Comparison of ENCODE assay signal across 18 cellular contexts in genomic region chr13:52459668-52460067, GRCh38. TPM values are rescaled to one million over a fixed set of nuclear protein-coding genes. Genes with fewer than 3 reads are reported as not detected.
A peak's percentile ranks its signal among the peaks of the same experiment; 100 is the strongest.
DNase-seq lines count a peak whose midpoint lies in the region; ATAC-seq, FAIRE-seq and TF ChIP-seq lines count a peak whose summit lies in the region.
"Had no signal": no experiment of that assay in that cellular context is flagged by ENCODE, and none has a peak within 500 bp of the region (broad histone marks: within the 10 kb centered on the region; RNA-seq: fewer than 3 reads in every experiment).

No MANE protein-coding gene starts in this region.

- no peak overlapping the region for H2AFZ ChIP-seq in Loucy (ENCODE audit: low read length)
- H2AFZ ChIP-seq in keratinocyte (ENCODE audit: control insufficient read depth, low read length): no peak overlapping the region

- intact Hi-C loops in head of caudate nucleus (cut with DNase I): no loop called here
- intact Hi-C loops in upper lobe of right lung (cut with DNase I): no loop called here

- H3K4me1 ChIP-seq in Loucy (ENCODE audit: insufficient read depth, low read length, poor library complexity, severe bottlenecking) (peaks cover 70% of the 10 kb centered on the region), keratinocyte (ENCODE audit: control insufficient read depth, extremely low read depth, insufficient read depth, low read length) (peaks cover 26% of the 10 kb centered on the region), right atrium auricular region (no peaks in the 10 kb centered on the region), upper lobe of right lung (peaks cover 6% of the 10 kb centered on the region)

- peak overlapping the region; percentile 45 for H3K9ac ChIP-seq in Loucy (ENCODE audit: low read depth, low read length, poor library complexity, severe bottlenecking)
- H3K9ac ChIP-seq in keratinocyte (ENCODE audit: control insufficient read depth, extremely low read depth, insufficient read depth, low read length): peak overlapping the region; percentile 43

- DNase-seq in BJ (ENCODE audit: low read depth): peak; percentile 18
- peak; percentile 72 for DNase-seq in brain microvascular endothelial cell
- no peak for DNase-seq in keratinocyte (ENCODE audit: low read depth, low spot score)
- DNase-seq in head of caudate nucleus: no peak
- no peak for DNase-seq in right atrium auricular region (ENCODE audit: low spot score)
- DNase-seq in amygdala (lab: John Stamatoyannopoulos, UW): no peak
- no peak for DNase-seq in upper lobe of right lung
- DNase-seq: activated CD8-positive, alpha-beta memory T cell treated with anti-CD3 and anti-CD28 coated beads, Interleukin-2, amount 10 ng/mL, durations not matched to agents 7 days and 5 days; cortex of kidney; NCI-H1930; NCI-H82; right cardiac atrium; stimulated activated CD4-positive, alpha-beta T cell treated with anti-CD3 and anti-CD28 coated beads, Interleukin-4, amount 100 ng/mL, for 4 hours; stimulated activated naive CD4-positive, alpha-beta T cell had no signal

- POLR2A ChIA-PET in BJ (lab: Charles Lee): no interaction called here

- H4K20me1 ChIP-seq in Loucy (ENCODE audit: insufficient read depth, low read length, poor library complexity, severe bottlenecking) (peaks cover 77% of the 10 kb centered on the region), keratinocyte (ENCODE audit: control insufficient read depth, extremely low read depth, insufficient read depth, low read length) (no peaks in the 10 kb centered on the region)

- no peaks in the 10 kb centered on the region for H3K9me1 ChIP-seq in keratinocyte (ENCODE audit: control insufficient read depth, extremely low read depth, insufficient read depth, low read length)

- no peak for TF ChIP-seq CTCF in BJ (IDR thresholded peaks at IDR 0.05; ENCODE audit: insufficient read depth, low read depth, low read length)
- TF ChIP-seq CTCF in Loucy (conservative IDR thresholded peaks at IDR 0.05; ENCODE audit: low read length): no peak
- TF ChIP-seq CTCF in brain microvascular endothelial cell (IDR thresholded peaks at IDR 0.05; ENCODE audit: low read depth, low read length, missing control alignments): no peak
- no peak for TF ChIP-seq CTCF in keratinocyte (optimal IDR thresholded peaks at IDR 0.05 in 1 of 3, IDR thresholded peaks at IDR 0.05 in 1 of 3, conservative IDR thresholded peaks at IDR 0.05 in 1 of 3; ENCODE audit: extremely low read depth in 1 of 3, insufficient read depth in 2 of 3, low read length in 3 of 3)
- TF ChIP-seq CTCF in right atrium auricular region (IDR thresholded peaks at IDR 0.05): no peak
- TF ChIP-seq CTCF in upper lobe of right lung (IDR thresholded peaks at IDR 0.05): no peak

- dilution Hi-C loops in keratinocyte (cut with MboI; ENCODE audit: extremely low pct_ligation_motif_present, low sequenced_read_pairs): no loop called here

- H3K9me3 ChIP-seq in Loucy (ENCODE audit: insufficient read depth, low read depth, low read length): no peaks in the 10 kb centered on the region
- no peaks in the 10 kb centered on the region for H3K9me3 ChIP-seq in keratinocyte (ENCODE audit: control insufficient read depth, low read depth, low read length)
- no peaks in the 10 kb centered on the region for H3K9me3 ChIP-seq in right atrium auricular region
- H3K9me3 ChIP-seq in upper lobe of right lung: no peaks in the 10 kb centered on the region

- no peaks in the 10 kb centered on the region; the same call in 1 of the 2 replicates for H3K36me3 ChIP-seq in BJ (ENCODE audit: control insufficient read depth, insufficient read depth, low read length)
- H3K36me3 ChIP-seq in Loucy (ENCODE audit: insufficient read depth, low read length): peaks cover 54% of the 10 kb centered on the region
- peaks cover 7% of the 10 kb centered on the region for H3K36me3 ChIP-seq in brain microvascular endothelial cell (replicated peaks)
- H3K36me3 ChIP-seq in keratinocyte (ENCODE audit: control insufficient read depth in 2 of 2, extremely low read depth in 1 of 2, insufficient read depth in 2 of 2, low read length in 2 of 2): peaks cover 3 to 7% of the 10 kb centered on the region in 2 experiments
- no peaks in the 10 kb centered on the region for H3K36me3 ChIP-seq in right atrium auricular region
- peaks cover 30% of the 10 kb centered on the region for H3K36me3 ChIP-seq in upper lobe of right lung

- no peak for ATAC-seq in upper lobe of right lung
- ATAC-seq: activated CD8-positive, alpha-beta memory T cell treated with anti-CD3 and anti-CD28 coated beads, Interleukin-2, amount 10 ng/mL, durations not matched to agents 7 days and 5 days; right cardiac atrium had no signal

- no peak overlapping the region for H3K27ac ChIP-seq in brain microvascular endothelial cell
- H3K27ac ChIP-seq in keratinocyte (ENCODE audit: control insufficient read depth, insufficient read depth, low read length): peak overlapping the region; percentile 65
- H3K27ac ChIP-seq in right atrium auricular region: no peak overlapping the region
- H3K27ac ChIP-seq in upper lobe of right lung: no peak overlapping the region
- H3K27ac ChIP-seq: C4-2B had no signal

- in situ Hi-C loops in brain microvascular endothelial cell (cut with HindIII; ENCODE audit: low pct_ligation_motif_present, low sequenced_read_pairs): no loop called here

- peaks cover 5% of the 10 kb centered on the region for H3F3A ChIP-seq in Loucy (ENCODE audit: low read depth)

- CTCF ChIA-PET in BJ (lab: Yijun Ruan, JAX): interaction anchor here (0.7 to 1.7 kb wide), 2 partner anchors 9 to 31 kb away, joined by 5 to 16 read pairs; partner anchors contain the start of gene VPS36

- peaks cover 93% of the 10 kb centered on the region for H3K79me2 ChIP-seq in Loucy (ENCODE audit: insufficient read depth, low read length)
- H3K79me2 ChIP-seq in keratinocyte (ENCODE audit: control insufficient read depth, insufficient read depth, low read length): peaks cover 59% of the 10 kb centered on the region

- H3K9me2 ChIP-seq in Loucy (replicated peaks; ENCODE audit: low read depth, low read length): no peaks in the 10 kb centered on the region

- FAIRE-seq in keratinocyte (lab: Jason Lieb, UNC): no peak
- FAIRE-seq: frontal cortex, G401.6 had no signal

- H3K4me2 ChIP-seq in Loucy (ENCODE audit: low read depth, low read length, poor library complexity, severe bottlenecking): peak overlapping the region; percentile 84
- H3K4me2 ChIP-seq in keratinocyte (ENCODE audit: control insufficient read depth, extremely low read depth, insufficient read depth, low read depth, low read length): peak overlapping the region; percentile 36

- H3K27me3 ChIP-seq in BJ (ENCODE audit: control insufficient read depth, insufficient read depth, low read length) (no peaks in the 10 kb centered on the region), Loucy (ENCODE audit: insufficient read depth, low read length, poor library complexity, severe bottlenecking) (no peaks in the 10 kb centered on the region), brain microvascular endothelial cell (replicated peaks) (no peaks in the 10 kb centered on the region), keratinocyte (ENCODE audit: control insufficient read depth, extremely low read depth, insufficient read depth, low read length) (no peaks in the 10 kb centered on the region), right atrium auricular region (no peaks in the 10 kb centered on the region), upper lobe of right lung (no peaks in the 10 kb centered on the region)

- H3K4me3 ChIP-seq in BJ (ENCODE audit: low read depth, low read length) (no peak overlapping the region), Loucy (ENCODE audit: low read length, poor library complexity, severe bottlenecking) (peak overlapping the region; percentile 76), brain microvascular endothelial cell (ENCODE audit: low read depth, low read length) (no peak overlapping the region), keratinocyte (ENCODE audit: control insufficient read depth in 2 of 3, extremely low read depth in 1 of 3, insufficient read depth in 2 of 3, low read depth in 1 of 3, low read length in 3 of 3) (peak overlapping the region in 1 of 3 experiments; percentile 4), right atrium auricular region (no peak overlapping the region), upper lobe of right lung (no peak overlapping the region)

RNA-seq across cellular contexts. Expression of gene CKAP2, which starts 4.4 kb away (rescaled TPM):
- polyA plus RNA-seq in BJ (2011; rRNA removed) (9.6 and 17.2 TPM in 2 replicates), keratinocyte (14.5 to 29.7 TPM (median 18.9 TPM) in 3 replicates)
- polyA minus RNA-seq in BJ (2011; rRNA and poly(A)+ RNA removed): 5.7 and 9.7 TPM in 2 replicates
- 32.4 TPM for polyA plus RNA-seq in keratinocyte (2011; ENCODE audit: low read depth)
- polyA plus RNA-seq in keratinocyte (2011; cell fraction: cytosol; rRNA removed): 15.2 and 28.2 TPM in 2 replicates
- 26.0 and 31.1 TPM in 2 replicates for polyA plus RNA-seq in keratinocyte (2011; cell fraction: nucleus; rRNA removed)
- polyA plus RNA-seq in keratinocyte (2012; ENCODE audit: low replicate concordance): 14.9 and 25.2 TPM in 2 replicates
- polyA minus RNA-seq in keratinocyte: 4.0 to 29.3 TPM (median 9.3 TPM) in 3 replicates
- polyA minus RNA-seq in keratinocyte (2011; cell fraction: cytosol; rRNA and poly(A)+ RNA removed): 17.6 TPM
- 10.7 and 23.5 TPM in 2 replicates for polyA minus RNA-seq in keratinocyte (2011; cell fraction: nucleus; rRNA and poly(A)+ RNA removed)
- total RNA-seq in right atrium auricular region (1 to 10 TPM; 4.7 to 7.0 TPM), upper lobe of right lung (8.2 TPM)

RNA-seq across cellular contexts. Expression of gene VPS36, which starts 9.2 kb away (rescaled TPM):
- polyA plus RNA-seq in BJ (2011; rRNA removed) (10.0 and 19.7 TPM in 2 replicates), keratinocyte (12.8 to 36.5 TPM (median 24.6 TPM) in 3 replicates)
- polyA minus RNA-seq in BJ (2011; rRNA and poly(A)+ RNA removed): 8.1 and 9.5 TPM in 2 replicates
- 15.9 TPM for polyA plus RNA-seq in keratinocyte (2011; ENCODE audit: low read depth)
- 13.7 and 25.0 TPM in 2 replicates for polyA plus RNA-seq in keratinocyte (2011; cell fraction: cytosol; rRNA removed)
- polyA plus RNA-seq in keratinocyte (2011; cell fraction: nucleus; rRNA removed): 41.5 and 52.4 TPM in 2 replicates
- 17.3 and 19.1 TPM in 2 replicates for polyA plus RNA-seq in keratinocyte (2012; ENCODE audit: low replicate concordance)
- 11.9 to 23.6 TPM (median 16.1 TPM) in 3 replicates for polyA minus RNA-seq in keratinocyte
- polyA minus RNA-seq in keratinocyte (2011; cell fraction: cytosol; rRNA and poly(A)+ RNA removed): 11.1 TPM
- 17.2 and 34.1 TPM in 2 replicates for polyA minus RNA-seq in keratinocyte (2011; cell fraction: nucleus; rRNA and poly(A)+ RNA removed)
- total RNA-seq in right atrium auricular region (10 to 100 TPM; 28.3 to 61.3 TPM), upper lobe of right lung (45.4 TPM)

RNA-seq across cellular contexts. Expression of gene THSD1, which starts 53.7 kb away (rescaled TPM):
- 4.3 and 4.5 TPM in 2 replicates for polyA plus RNA-seq in BJ (2011; rRNA removed)
- 6.1 and 9.6 TPM in 2 replicates for polyA minus RNA-seq in BJ (2011; rRNA and poly(A)+ RNA removed)
- polyA plus RNA-seq in keratinocyte: 9.2 to 15.4 TPM (median 9.7 TPM) in 3 replicates
- polyA plus RNA-seq in keratinocyte (2011; ENCODE audit: low read depth): 8.0 TPM
- polyA plus RNA-seq in keratinocyte (2011; cell fraction: cytosol; rRNA removed): 5.2 and 5.3 TPM in 2 replicates
- 21.1 and 25.2 TPM in 2 replicates for polyA plus RNA-seq in keratinocyte (2011; cell fraction: nucleus; rRNA removed)
- 6.5 and 11.4 TPM in 2 replicates for polyA plus RNA-seq in keratinocyte (2012; ENCODE audit: low replicate concordance)
- 9.6 to 25.4 TPM (median 19.5 TPM) in 3 replicates for polyA minus RNA-seq in keratinocyte
- polyA minus RNA-seq in keratinocyte (2011; cell fraction: cytosol; rRNA and poly(A)+ RNA removed): 10.7 TPM
- 20.2 and 27.3 TPM in 2 replicates for polyA minus RNA-seq in keratinocyte (2011; cell fraction: nucleus; rRNA and poly(A)+ RNA removed)
- total RNA-seq in right atrium auricular region: 1 to 10 TPM; 6.5 to 7.3 TPM
- 17.3 TPM for total RNA-seq in upper lobe of right lung

Comparison
In these comparisons a context has a peak if more than half of its experiments do, and no peak if none do; other contexts are left out.
1. DNase-seq: peak in BJ (single experiment) and brain microvascular endothelial cell (single experiment); none in keratinocyte (single experiment), head of caudate nucleus (0 of 42), right atrium auricular region (single experiment), amygdala (0 of 56) and upper lobe of right lung (single experiment).